16 cellular contexts compared by ENCODE assay signal in genomic region chr2:235937526-235937925, GRCh38.
DNase-seq lines count a peak whose midpoint lies in the region; ATAC-seq and TF ChIP-seq lines count a peak whose summit lies in the region.
"Had no signal": no experiment of that assay in that cellular context is flagged by ENCODE, and none has a peak within 500 bp of the region (broad histone marks: within the 10 kb centered on the region; RNA-seq: fewer than 3 reads in every experiment).

No MANE protein-coding gene starts in this region.

- H2BK15ac ChIP-seq in mesenchymal stem cell (ENCODE audit: low read depth, poor library complexity, severe bottlenecking), result no peak overlapping the region

- no peaks in the 10 kb centered on the region for H3K27me3 ChIP-seq in mesenchymal stem cell (ENCODE audit: control insufficient read depth in 1 of 2, insufficient read depth in 1 of 2, low read length in 2 of 2)
- no peaks in the 10 kb centered on the region for H3K27me3 ChIP-seq in sigmoid colon

- TF ChIP-seq POLR2A in sigmoid colon (IDR thresholded peaks at IDR 0.05), result no peak

- peak overlapping the region in 1 of 2 experiments; percentile 17 for H3K4ac ChIP-seq in mesenchymal stem cell (ENCODE audit: low read depth in 1 of 2, low read length in 2 of 2)

- no peak overlapping the region for H3K14ac ChIP-seq in mesenchymal stem cell (ENCODE audit: low read length in 2 of 2)

- H3K4me3 ChIP-seq in mesenchymal stem cell (ENCODE audit: insufficient read depth in 1 of 2, low read depth in 1 of 2, low read length in 2 of 2), result no peak overlapping the region
- no peak overlapping the region for H3K4me3 ChIP-seq in sigmoid colon
- H3K4me3 ChIP-seq: A549, GM23338 had no signal

- intact Hi-C loops in sigmoid colon (cut with DNase I), result no loop called here

- H3K36me3 ChIP-seq in mesenchymal stem cell (ENCODE audit: control insufficient read depth in 1 of 2, insufficient read depth in 2 of 2, low read depth in 1 of 2, low read length in 2 of 2) (peaks cover 18 to 35% of the 10 kb centered on the region in 2 experiments), sigmoid colon (peaks cover 0 to 3% (median under 1%) of the 10 kb centered on the region in 4 donors)

- H2BK120ac ChIP-seq in mesenchymal stem cell (ENCODE audit: low read depth, low read length), result no peak overlapping the region

- no peak overlapping the region for H3K4me2 ChIP-seq in mesenchymal stem cell (ENCODE audit: low read length, poor library complexity, severe bottlenecking)
- H3K4me2 ChIP-seq: A549, GM23338 had no signal

- H4K91ac ChIP-seq in mesenchymal stem cell (ENCODE audit: low read length), result no peak overlapping the region

- peak; percentile 36 for DNase-seq in activated effector memory CD4-positive, alpha-beta T cell treated with anti-CD3 and anti-CD28 coated beads, Interleukin-2, amount 50 U/mL, for 16 hours
- no peak for DNase-seq in activated effector memory CD4-positive, alpha-beta T cell treated with Interleukin-2 at 50 U/mL for 16 hours
- no peak for DNase-seq in mesenchymal stem cell
- DNase-seq in sigmoid colon, result peak; percentile 55
- no peak for DNase-seq in AML-193 (lab: John Stamatoyannopoulos, UW)
- DNase-seq: CD4-positive, CD25-positive, alpha-beta regulatory T cell; CD8-positive, alpha-beta memory T cell; COR-L47; DMS 273 treated with DMSO at 0.1 percent for 48 hours; HCEC 1CT had no signal

- WGBS in mesenchymal stem cell, result 98% methylated on average over 12 of the region's 12 CpGs
- WGBS in sigmoid colon, 2 donors, result 94% methylated on average over 12 of the region's 12 CpGs

- H2AFZ ChIP-seq in mesenchymal stem cell (ENCODE audit: low read depth, low read length), result no peak overlapping the region
- H2AFZ ChIP-seq: GM23338 had no signal

- H3K4me1 ChIP-seq in mesenchymal stem cell (ENCODE audit: control insufficient read depth, insufficient read depth, low read depth, low read length) (peaks cover 20% of the 10 kb centered on the region), sigmoid colon (peaks cover 0 to 7% (median 0%) of the 10 kb centered on the region in 4 donors)

- H2BK12ac ChIP-seq in mesenchymal stem cell (ENCODE audit: low read length in 2 of 2), result peak overlapping the region in 1 of 2 experiments; percentile 51

- H4K8ac ChIP-seq in mesenchymal stem cell (ENCODE audit: low read length), result no peak overlapping the region

- H2AK5ac ChIP-seq in mesenchymal stem cell (ENCODE audit: low read length, severe bottlenecking), result no peak overlapping the region

- ATAC-seq in GM21825 (IDR thresholded peaks at IDR 0.05; ENCODE audit: unreplicated experiment) (no peak), HG02571 (IDR thresholded peaks at IDR 0.05; ENCODE audit: unreplicated experiment) (no peak)
- ATAC-seq: A549, GM23338 had no signal

- no peak for TF ChIP-seq EP300 in sigmoid colon (IDR thresholded peaks at IDR 0.05)

- H3K79me1 ChIP-seq in mesenchymal stem cell (replicated peaks; ENCODE audit: low read length, poor library complexity, severe bottlenecking), result peaks cover 6% of the 10 kb centered on the region

- no peak overlapping the region for H3K23ac ChIP-seq in mesenchymal stem cell (ENCODE audit: low read length in 2 of 2)

- H3K9ac ChIP-seq in mesenchymal stem cell (ENCODE audit: low read length), result no peak overlapping the region

- H3K9me3 ChIP-seq in mesenchymal stem cell (ENCODE audit: control insufficient read depth, low read length), result peaks cover 5% of the 10 kb centered on the region
- peaks cover 0 to 3% (median 0%) of the 10 kb centered on the region in 4 donors for H3K9me3 ChIP-seq in sigmoid colon
- H3K9me3 ChIP-seq: A549 had no signal

- H3K27ac ChIP-seq in mesenchymal stem cell (ENCODE audit: low read length, poor library complexity, severe bottlenecking), result peak overlapping the region; percentile 5
- no peak overlapping the region for H3K27ac ChIP-seq in sigmoid colon
- H3K27ac ChIP-seq: 22Rv1, A549, HL-60 had no signal

- peak overlapping the region in 1 of 2 experiments; percentile 48 for H3K18ac ChIP-seq in mesenchymal stem cell (ENCODE audit: low read depth in 1 of 2, low read length in 2 of 2)

- TF ChIP-seq CTCF in sigmoid colon (IDR thresholded peaks at IDR 0.05), result no peak

- no peak overlapping the region for H2BK5ac ChIP-seq in mesenchymal stem cell (ENCODE audit: low read depth, low read length, poor library complexity, severe bottlenecking)

Comparison
In these comparisons a context has a peak if more than half of its experiments do, and no peak if none do; other contexts are left out.
1. DNase-seq: peak in activated effector memory CD4-positive, alpha-beta T cell treated with anti-CD3 and anti-CD28 coated beads, Interleukin-2, amount 50 U/mL, for 16 hours (single experiment) and sigmoid colon (single experiment); none in activated effector memory CD4-positive, alpha-beta T cell treated with Interleukin-2 at 50 U/mL for 16 hours (single experiment), mesenchymal stem cell (single experiment) and AML-193 (0 of 2).